16 cellular contexts compared by ENCODE assay signal in genomic region chr6:75484535-75484934, GRCh38. TPM values are rescaled to one million over a fixed set of nuclear protein-coding genes. Genes with fewer than 3 reads are reported as not detected.
DNase-seq lines count a peak whose midpoint lies in the region; ATAC-seq and TF ChIP-seq lines count a peak whose summit lies in the region.
"Had no signal": no experiment of that assay in that cellular context is flagged by ENCODE, and none has a peak within 500 bp of the region (broad histone marks: within the 10 kb centered on the region; RNA-seq: fewer than 3 reads in every experiment).

No MANE protein-coding gene starts in this region.

- intact Hi-C loops in ascending aorta (cut with DNase I) = no loop called here

- H3K9me3 ChIP-seq in ascending aorta (no peaks in the 10 kb centered on the region), Karpas-422 (ENCODE audit: low read length) (no peaks in the 10 kb centered on the region)

- DNase-seq in ascending aorta (ENCODE audit: low spot score in 2 of 2) = no peak
- no peak for DNase-seq in Karpas-422
- DNase-seq in foreskin melanocyte = no peak
- DNase-seq in natural killer cell treated with Interleukin-12 subunit alpha and Interleukin-12 subunit beta and Interleukin-15 and Interleukin-18, amount 100 ng/mL, for 72 hours (ENCODE audit: low spot score) = no peak
- DNase-seq: activated CD4-positive, alpha-beta T cell treated with anti-CD3 and anti-CD28 coated beads, Interleukin-2, amount 50 U/mL, for 4 hours; aorta; hypothalamus; NCI-H2029 treated with DMSO at 0.1 percent for 48 hours; Right ventricle myocardium superior; stimulated activated naive CD8-positive, alpha-beta T cell treated with anti-CD3 and anti-CD28 coated beads, Interleukin-15, Interleukin-2, amounts not matched to agents 100 U/mL and 50 U/mL, for 24 hours had no signal

- ATAC-seq in GM18909 (IDR thresholded peaks at IDR 0.05; ENCODE audit: poor library complexity, unreplicated experiment) (peak; percentile 99), GM21717 (IDR thresholded peaks at IDR 0.05; ENCODE audit: unreplicated experiment) (peak; percentile 65), HG03097 (IDR thresholded peaks at IDR 0.05; ENCODE audit: low FRiP score, unreplicated experiment) (peak; percentile 99), GM18519 (IDR thresholded peaks at IDR 0.05; ENCODE audit: low FRiP score, unreplicated experiment) (no peak)
- no peak for ATAC-seq in natural killer cell treated with Interleukin-12 subunit alpha and Interleukin-12 subunit beta and Interleukin-15 and Interleukin-18, amount 100 ng/mL, for 72 hours
- ATAC-seq: activated T-helper 17 cell treated with anti-CD3 and anti-CD28 coated beads, Interleukin-2, amount 50 U/mL, for 72 hours; stimulated activated naive CD8-positive, alpha-beta T cell treated with anti-CD3 and anti-CD28 coated beads, Interleukin-15, Interleukin-2, amounts not matched to agents 100 U/mL and 50 U/mL, for 24 hours had no signal

- TF ChIP-seq CTCF in ascending aorta (IDR thresholded peaks at IDR 0.05) = no peak

- peaks cover 8 to 29% of the 10 kb centered on the region in 2 donors for H3K27me3 Mint-ChIP-seq in natural killer cell treated with Interleukin-12 subunit alpha and Interleukin-12 subunit beta and Interleukin-15 and Interleukin-18, amount 100 ng/mL, for 72 hours

- H3K4me1 ChIP-seq in ascending aorta (peaks cover 3 to 45% of the 10 kb centered on the region in 2 donors), Karpas-422 (ENCODE audit: low read length) (no peaks in the 10 kb centered on the region)

- no peak overlapping the region for H3K4me3 Mint-ChIP-seq in natural killer cell treated with Interleukin-12 subunit alpha and Interleukin-12 subunit beta and Interleukin-15 and Interleukin-18, amount 100 ng/mL, for 72 hours
- H3K4me3 Mint-ChIP-seq: activated T-helper 17 cell treated with anti-CD3 and anti-CD28 coated beads, Interleukin-2, amount 50 U/mL, for 72 hours; dendritic cell treated with granulocyte-macrophage colony-stimulating factor and Interleukin-4, amounts not matched to agents 40 ng/mL and 50 ng/mL, for 4 days had no signal

- H3K4me2 ChIP-seq in Karpas-422 (ENCODE audit: low read depth, low read length, poor library complexity, severe bottlenecking) = no peak overlapping the region

- no peaks in the 10 kb centered on the region for H3K4me1 Mint-ChIP-seq in natural killer cell treated with Interleukin-12 subunit alpha and Interleukin-12 subunit beta and Interleukin-15 and Interleukin-18, amount 100 ng/mL, for 72 hours (ENCODE audit: low read depth in 2 of 2)
- H3K4me1 Mint-ChIP-seq: activated T-helper 17 cell treated with anti-CD3 and anti-CD28 coated beads, Interleukin-2, amount 50 U/mL, for 72 hours had no signal

- H3K4me3 ChIP-seq in ascending aorta (peak overlapping the region in 1 of 2 donors; percentile 62), Karpas-422 (ENCODE audit: low read length) (no peak overlapping the region)

- no peaks in the 10 kb centered on the region for H3K9me2 ChIP-seq in Karpas-422 (replicated peaks; ENCODE audit: insufficient read depth, low read length)

- no peak overlapping the region for H3K9ac ChIP-seq in Karpas-422 (ENCODE audit: low read length)

- H3K27ac ChIP-seq in ascending aorta (peak overlapping the region; percentile 78 to 86), Karpas-422 (ENCODE audit: low read length) (no peak overlapping the region)

- H3K36me3 ChIP-seq in ascending aorta = no peaks in the 10 kb centered on the region
- H3K36me3 ChIP-seq in Karpas-422 (ENCODE audit: insufficient read depth, low read length) = no peaks in the 10 kb centered on the region

- H3K36me3 Mint-ChIP-seq in natural killer cell treated with Interleukin-12 subunit alpha and Interleukin-12 subunit beta and Interleukin-15 and Interleukin-18, amount 100 ng/mL, for 72 hours = no peaks in the 10 kb centered on the region

- H3K27me3 ChIP-seq in ascending aorta (no peaks in the 10 kb centered on the region), Karpas-422 (ENCODE audit: low read length) (no peaks in the 10 kb centered on the region)

- no peak overlapping the region for H2AFZ ChIP-seq in Karpas-422 (ENCODE audit: low read length)

- H3K9me3 Mint-ChIP-seq in natural killer cell treated with Interleukin-12 subunit alpha and Interleukin-12 subunit beta and Interleukin-15 and Interleukin-18, amount 100 ng/mL, for 72 hours = peaks cover 3% of the 10 kb centered on the region
- H3K9me3 Mint-ChIP-seq: activated T-helper 17 cell treated with anti-CD3 and anti-CD28 coated beads, Interleukin-2, amount 50 U/mL, for 72 hours; dendritic cell treated with granulocyte-macrophage colony-stimulating factor and Interleukin-4, amounts not matched to agents 40 ng/mL and 50 ng/mL, for 4 days had no signal

- H3K79me2 ChIP-seq in Karpas-422 (ENCODE audit: low read length) = no peaks in the 10 kb centered on the region

- no peaks in the 10 kb centered on the region for H4K20me1 ChIP-seq in Karpas-422 (ENCODE audit: insufficient read depth, low read depth, low read length)

- no peak overlapping the region for H3K27ac Mint-ChIP-seq in natural killer cell treated with Interleukin-12 subunit alpha and Interleukin-12 subunit beta and Interleukin-15 and Interleukin-18, amount 100 ng/mL, for 72 hours
- H3K27ac Mint-ChIP-seq: activated T-helper 17 cell treated with anti-CD3 and anti-CD28 coated beads, Interleukin-2, amount 50 U/mL, for 72 hours; dendritic cell treated with granulocyte-macrophage colony-stimulating factor and Interleukin-4, amounts not matched to agents 40 ng/mL and 50 ng/mL, for 4 days had no signal

RNA-seq across cellular contexts. Expression of gene FILIP1, which starts 9.1 kb away (rescaled TPM):
- 13.6 TPM for total RNA-seq in ascending aorta
- total RNA-seq in Karpas-422 (2014; rRNA removed; shearing (Covaris generic); ENCODE audit: low replicate concordance) = 0.15 TPM in 1 of 2 replicates, not detected in the other
- total RNA-seq in natural killer cell treated with Interleukin-12 subunit alpha and Interleukin-12 subunit beta and Interleukin-15 and Interleukin-18, amount 100 ng/mL, for 72 hours = not detected
- total RNA-seq: activated T-helper 17 cell treated with anti-CD3 and anti-CD28 coated beads, Interleukin-2, amount 50 U/mL, for 72 hours had no signal

Comparison
In these comparisons a context has a peak if more than half of its experiments do, and no peak if none do; other contexts are left out.
1. ATAC-seq: peak in GM18909 (single experiment), GM21717 (single experiment) and HG03097 (single experiment); none in GM18519 (single experiment) and natural killer cell treated with Interleukin-12 subunit alpha and Interleukin-12 subunit beta and Interleukin-15 and Interleukin-18, amount 100 ng/mL, for 72 hours (0 of 2).
2. RNA of gene FILIP1, which starts 9.1 kb away (total RNA-seq): 13.6 TPM in ascending aorta (single experiment); 0.15 TPM in Karpas-422 and not detected in natural killer cell treated with Interleukin-12 subunit alpha and Interleukin-12 subunit beta and Interleukin-15 and Interleukin-18, amount 100 ng/mL, for 72 hours; every median in the first group is over 10 times any median in the second.